34 cellular contexts compared by ENCODE assay signal in the genomic region with DNA sequence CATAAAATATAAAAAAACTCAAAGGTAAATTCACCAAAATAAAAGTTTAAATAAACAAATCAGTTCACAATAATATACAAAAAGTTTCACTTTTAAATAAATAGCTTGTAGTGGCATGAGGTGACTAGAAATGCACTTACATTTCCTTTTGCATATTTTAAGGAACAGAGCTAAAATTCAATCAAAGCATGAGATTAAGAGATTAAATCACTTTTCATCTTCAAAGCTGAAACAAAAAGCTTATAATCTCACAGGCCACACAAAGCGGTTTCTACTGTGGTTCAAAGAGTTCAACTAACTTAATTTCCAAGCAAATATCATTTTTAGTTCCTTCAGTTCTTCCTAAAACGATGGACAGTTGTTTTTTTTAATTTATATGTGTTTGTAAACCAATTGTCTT.
"Had no signal": no experiment of that assay in that cellular context is flagged by ENCODE, and none has a peak within 500 bp of the region (broad histone marks: within the 10 kb centered on the region; RNA-seq: fewer than 3 reads in every experiment).

No MANE protein-coding gene starts in this region.

- H3K36me3 ChIP-seq: breast epithelium had no signal

- DNase-seq: activated B cell treated with CpG ODN at 0.5 μM for 24 hours; activated CD4-positive, alpha-beta memory T cell treated with anti-CD3 and anti-CD28 coated beads, Interleukin-2, amount 10 ng/mL, durations not matched to agents 7 days and 5 days; activated CD4-positive, alpha-beta T cell treated with anti-CD3 and anti-CD28 coated beads for 1 hour; activated CD4-positive, alpha-beta T cell treated with anti-CD3 and anti-CD28 coated beads for 48 hours; activated CD8-positive, alpha-beta memory T cell treated with anti-CD3 and anti-CD28 coated beads for 24 hours; activated CD8-positive, alpha-beta memory T cell treated with anti-CD3 and anti-CD28 coated beads, Interleukin-2, amount 10 ng/mL, durations not matched to agents 7 days and 5 days; activated CD8-positive, alpha-beta memory T cell treated with anti-CD3 and anti-CD28 coated beads, Interleukin-2, amount 50 U/mL, for 48 hours; activated effector memory CD4-positive, alpha-beta T cell treated with Interleukin-2 at 50 U/mL for 16 hours; activated naive CD4-positive, alpha-beta T cell; activated naive CD4-positive, alpha-beta T cell treated with anti-CD3 and anti-CD28 coated beads, Interleukin-2, amount 50 U/mL, for 16 hours; activated naive CD8-positive, alpha-beta T cell treated with anti-CD3 and anti-CD28 coated beads for 36 hours; activated T-cell treated with anti-CD3 and anti-CD28 coated beads, Interleukin-2, amount 50 U/mL, for 48 hours; amniotic stem cell; body of pancreas; NCI-H1092 treated with DMSO at 0.1 percent for 48 hours; NCI-H1417; NCI-H146; NCI-H187; NCI-H2029 treated with DMSO at 0.1 percent for 48 hours; NCI-H2171 treated with DMSO at 0.1 percent for 48 hours; NCI-H2227 treated with DMSO at 0.1 percent for 48 hours; NCI-H446; NCI-H510A treated with DMSO at 0.1 percent for 48 hours; NCI-H526 treated with DMSO at 0.1 percent for 48 hours; NCI-H774; NK-92 treated with Interleukin-12 subunit alpha and Interleukin-12 subunit beta, amount 100 ng/mL, for 24 hours; PC-9; Right ventricle myocardium superior; SW 1271; T-helper 1 cell; T-helper 2 cell; T-helper 9 cell had no signal

- H3K4me1 Mint-ChIP-seq: activated B cell treated with CpG ODN at 0.5 μM for 24 hours; activated CD4-positive, alpha-beta memory T cell treated with anti-CD3 and anti-CD28 coated beads, Interleukin-2, amount 10 ng/mL, durations not matched to agents 7 days and 5 days; activated CD8-positive, alpha-beta memory T cell treated with anti-CD3 and anti-CD28 coated beads, Interleukin-2, amount 10 ng/mL, durations not matched to agents 7 days and 5 days had no signal

- H3K4me2 ChIP-seq: PC-9 had no signal

- H3K27me3 Mint-ChIP-seq: activated B cell treated with CpG ODN at 0.5 μM for 24 hours; activated CD4-positive, alpha-beta memory T cell treated with anti-CD3 and anti-CD28 coated beads, Interleukin-2, amount 10 ng/mL, durations not matched to agents 7 days and 5 days; activated CD8-positive, alpha-beta memory T cell treated with anti-CD3 and anti-CD28 coated beads, Interleukin-2, amount 10 ng/mL, durations not matched to agents 7 days and 5 days; activated naive CD8-positive, alpha-beta T cell treated with anti-CD3 and anti-CD28 coated beads for 36 hours had no signal

- H2AFZ ChIP-seq: PC-9 had no signal

- H3K4me1 ChIP-seq: breast epithelium had no signal

- H3K4me3 Mint-ChIP-seq: activated B cell treated with CpG ODN at 0.5 μM for 24 hours; activated CD4-positive, alpha-beta memory T cell treated with anti-CD3 and anti-CD28 coated beads, Interleukin-2, amount 10 ng/mL, durations not matched to agents 7 days and 5 days; activated CD8-positive, alpha-beta memory T cell treated with anti-CD3 and anti-CD28 coated beads, Interleukin-2, amount 10 ng/mL, durations not matched to agents 7 days and 5 days; activated naive CD8-positive, alpha-beta T cell treated with anti-CD3 and anti-CD28 coated beads for 36 hours had no signal

- H3K9me3 ChIP-seq: body of pancreas, breast epithelium had no signal

- H3K9me3 Mint-ChIP-seq: activated B cell treated with CpG ODN at 0.5 μM for 24 hours; activated CD4-positive, alpha-beta memory T cell treated with anti-CD3 and anti-CD28 coated beads, Interleukin-2, amount 10 ng/mL, durations not matched to agents 7 days and 5 days; activated naive CD8-positive, alpha-beta T cell treated with anti-CD3 and anti-CD28 coated beads for 36 hours had no signal

- H3K4me3 ChIP-seq: body of pancreas, breast epithelium, PC-9 had no signal

- H3K27me3 ChIP-seq: body of pancreas, breast epithelium had no signal

- ATAC-seq: activated CD8-positive, alpha-beta memory T cell treated with anti-CD3 and anti-CD28 coated beads, Interleukin-2, amount 10 ng/mL, durations not matched to agents 7 days and 5 days; body of pancreas had no signal

- H3K27ac Mint-ChIP-seq: activated B cell treated with CpG ODN at 0.5 μM for 24 hours; activated CD4-positive, alpha-beta memory T cell treated with anti-CD3 and anti-CD28 coated beads, Interleukin-2, amount 10 ng/mL, durations not matched to agents 7 days and 5 days; activated CD8-positive, alpha-beta memory T cell treated with anti-CD3 and anti-CD28 coated beads, Interleukin-2, amount 10 ng/mL, durations not matched to agents 7 days and 5 days; activated naive CD8-positive, alpha-beta T cell treated with anti-CD3 and anti-CD28 coated beads for 36 hours had no signal

- H3K27ac ChIP-seq: body of pancreas, breast epithelium, VCaP had no signal
